In the genomic region with DNA sequence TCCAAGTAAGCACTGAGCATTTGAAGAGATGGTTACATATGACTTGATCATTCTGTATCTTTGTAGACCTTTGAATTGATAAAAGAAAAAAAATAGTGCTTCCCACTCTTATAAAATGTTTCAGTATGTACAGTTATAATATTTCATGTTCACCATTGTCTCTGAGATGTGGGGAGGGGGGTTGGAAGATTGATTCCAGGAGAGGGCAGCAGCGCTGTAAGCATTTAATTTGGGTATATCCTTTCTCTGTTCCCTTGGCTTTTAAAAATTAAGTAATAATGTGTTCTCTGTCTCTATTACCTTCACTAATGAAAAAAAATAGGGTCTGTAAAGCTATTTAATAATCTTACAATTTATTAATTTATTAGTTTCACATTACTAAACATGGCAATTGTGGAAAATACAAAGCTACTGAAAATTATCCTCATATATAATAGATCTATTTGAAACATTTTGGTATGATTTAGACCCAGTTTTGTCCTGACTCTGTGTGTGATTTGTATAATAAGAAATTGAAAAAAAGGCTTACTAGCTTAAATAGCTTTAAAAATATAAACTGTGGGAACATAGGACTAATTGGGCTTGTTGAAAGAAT, we compare ENCODE assay signal across 8 cellular contexts.
A peak's percentile ranks its signal among the peaks of the same experiment; 100 is the strongest.
DNase-seq lines count a peak whose midpoint lies in the region; ATAC-seq, FAIRE-seq and TF ChIP-seq lines count a peak whose summit lies in the region.

No MANE protein-coding gene starts in this region.

- no peaks in the 10 kb centered on the region for H3K9me2 ChIP-seq in SK-N-SH

- H3F3A ChIP-seq in SK-N-SH (replicated peaks; ENCODE audit: insufficient read depth) = peaks cover 21% of the 10 kb centered on the region

- TF ChIP-seq POLR2A in IMR-90 (IDR thresholded peaks at IDR 0.05; ENCODE audit: low read depth, low read length) (no peak), esophagus squamous epithelium (IDR thresholded peaks at IDR 0.05) (no peak)

- peak overlapping the region; percentile 22; the same call in 1 of the 2 replicates for H2BK120ac ChIP-seq in IMR-90 (ENCODE audit: low read depth, low read length)

- H3K9ac ChIP-seq in IMR-90 (ENCODE audit: low read depth, low read length) (no peak overlapping the region), SK-N-SH (no peak overlapping the region; the same call in 1 of the 2 replicates)

- TF ChIP-seq EP300 in SK-N-SH (IDR thresholded peaks at IDR 0.05; ENCODE audit: borderline replicate concordance in 1 of 2, low read depth in 1 of 2, low read length in 1 of 2) = no peak

- H2AK9ac ChIP-seq in IMR-90 (replicated peaks; ENCODE audit: low read depth, low read length, poor library complexity) = no peak overlapping the region

- POLR2A ChIA-PET in IMR-90 (lab: Charles Lee; ENCODE audit: unreplicated experiment) = interaction anchor here (0.7 kb wide), 1 partner anchor 571 kb away, joined by 3 read pairs; no protein-coding TSS in a partner anchor
- POLR2A ChIA-PET in SK-N-SH (lab: Yijun Ruan, JAX) = interaction anchor here (1.2 to 1.8 kb wide), 3 partner anchors 647 to 718 kb away, joined by 5 to 13 read pairs (median 5); a partner anchor contains a TSS

- WGBS in IMR-90 (ENCODE audit: extremely low coverage in 2 of 2, insufficient read length in 1 of 2), 2 experiments = no CpG with 5 or more reads among the region's 1 CpG
- 25% methylated on average over 1 of the region's 1 CpG for WGBS in SK-N-SH (ENCODE audit: low lambda C conversion rate)
- 63 to 95% methylated on average over 1 of the region's 1 CpG for WGBS in esophagus squamous epithelium, 2 donors

- no peak overlapping the region for H3K18ac ChIP-seq in IMR-90 (ENCODE audit: low read depth, low read length)

- no peak overlapping the region for H4K91ac ChIP-seq in IMR-90 (ENCODE audit: insufficient read depth, low read depth, low read length)

- in situ Hi-C loops in IMR-90 (cut with MboI; ENCODE audit: low sequenced_read_pairs) = no loop called here

- TF ChIP-seq RAD21 in IMR-90 (IDR thresholded peaks at IDR 0.05; ENCODE audit: low read length) = peak; percentile 68
- peak; percentile 86 for TF ChIP-seq RAD21 in SK-N-SH (IDR thresholded peaks at IDR 0.05; ENCODE audit: low read length)

- no peak overlapping the region for H3K4me3 ChIP-seq in IMR-90 (ENCODE audit: insufficient read depth, low read depth, low read length)
- no peak overlapping the region for H3K4me3 ChIP-seq in SK-N-SH (ENCODE audit: low read depth in 2 of 2, low read length in 1 of 2)
- no peak overlapping the region for H3K4me3 ChIP-seq in kidney epithelial cell (ENCODE audit: low read depth, low read length)
- H3K4me3 ChIP-seq in esophagus squamous epithelium = no peak overlapping the region

- DNase-seq in D721Med (ENCODE audit: insufficient read length, low spot score) = no peak
- peak; percentile 45 for DNase-seq in IMR-90
- peak; percentile 62 for DNase-seq in SK-N-SH
- DNase-seq in kidney epithelial cell (ENCODE audit: low read depth) = no peak
- no peak for DNase-seq in esophagus squamous epithelium (lab: John Stamatoyannopoulos, UW)
- DNase-seq in posterior cingulate gyrus = no peak
- DNase-seq in 8988T = no peak
- DNase-seq in midbrain (lab: John Stamatoyannopoulos, UW) = no peak

- H3K4me2 ChIP-seq in IMR-90 (ENCODE audit: low read depth, low read length) (no peak overlapping the region), SK-N-SH (peak overlapping the region; percentile 53; the same call in 1 of the 2 replicates)

- H3K4me1 ChIP-seq in IMR-90 (ENCODE audit: control insufficient read depth, insufficient read depth, low read length) (peaks cover 7% of the 10 kb centered on the region), SK-N-SH (ENCODE audit: control insufficient read depth in 1 of 2, insufficient read depth in 2 of 2, low read depth in 1 of 2, low read length in 1 of 2) (peaks cover 20 to 29% of the 10 kb centered on the region in 2 experiments; a peak in 3 of 4 replicates), esophagus squamous epithelium (peaks cover 0 to 32% (median 5%) of the 10 kb centered on the region in 3 donors)

- peak; percentile 56 for TF ChIP-seq CTCF in D721Med (IDR thresholded peaks at IDR 0.05; ENCODE audit: insufficient read depth, missing control alignments)
- peak; percentile 50 for TF ChIP-seq CTCF in IMR-90 (conservative IDR thresholded peaks at IDR 0.05; ENCODE audit: low read depth, low read length)
- peak; percentile 64 for TF ChIP-seq CTCF in SK-N-SH (IDR thresholded peaks at IDR 0.05)
- TF ChIP-seq CTCF in kidney epithelial cell (IDR thresholded peaks at IDR 0.05; ENCODE audit: insufficient read depth, low read length, poor library complexity, severe bottlenecking) = peak; percentile 55
- TF ChIP-seq CTCF in esophagus squamous epithelium (IDR thresholded peaks at IDR 0.05) = peak in 2 of 6 experiments; percentile 7 to 40

- H3K9me3 ChIP-seq in IMR-90 (ENCODE audit: control insufficient read depth, insufficient read depth, low read length) = no peaks in the 10 kb centered on the region
- no peaks in the 10 kb centered on the region for H3K9me3 ChIP-seq in SK-N-SH
- no peaks in the 10 kb centered on the region for H3K9me3 ChIP-seq in esophagus squamous epithelium

- no TSS peak for BruUV-seq in IMR-90 (replicated peaks; lab: Mats Ljungman, UMichigan)

- H3K27me3 ChIP-seq in IMR-90 (ENCODE audit: control insufficient read depth, insufficient read depth, low read length) (no peaks in the 10 kb centered on the region), SK-N-SH (ENCODE audit: insufficient read depth) (no peaks in the 10 kb centered on the region), kidney epithelial cell (ENCODE audit: control insufficient read depth, insufficient read depth, low read length) (no peaks in the 10 kb centered on the region), esophagus squamous epithelium (no peaks in the 10 kb centered on the region)

- H3K79me2 ChIP-seq in SK-N-SH (ENCODE audit: insufficient read depth) = no peaks in the 10 kb centered on the region

- H4K8ac ChIP-seq in IMR-90 (ENCODE audit: low read depth in 2 of 2, low read length in 2 of 2) = no peak overlapping the region

- H4K20me1 ChIP-seq in IMR-90 (ENCODE audit: insufficient read depth, low read length) (no peaks in the 10 kb centered on the region; the same call in 1 of the 2 replicates), SK-N-SH (ENCODE audit: insufficient read depth) (no peaks in the 10 kb centered on the region)

- dilution Hi-C loops in IMR-90 (cut with HindIII; ENCODE audit: low sequenced_read_pairs, unreplicated experiment) = no loop called here

- H3K79me1 ChIP-seq in IMR-90 (ENCODE audit: low read depth in 1 of 2, low read length in 2 of 2) = no peaks in the 10 kb centered on the region

- H2BK15ac ChIP-seq in IMR-90 (ENCODE audit: low read depth, low read length) = no peak overlapping the region

- H2BK5ac ChIP-seq in IMR-90 (ENCODE audit: low read depth, low read length, poor library complexity, severe bottlenecking) = peak overlapping the region; percentile 26

- no peak overlapping the region for H4K5ac ChIP-seq in IMR-90 (ENCODE audit: low read depth, low read length)

- H3K56ac ChIP-seq in IMR-90 (ENCODE audit: extremely low read depth, insufficient read depth, low read length) = no peak overlapping the region

- no peak overlapping the region for H2AFZ ChIP-seq in IMR-90 (replicated peaks; ENCODE audit: low read length, poor library complexity)
- no peak overlapping the region for H2AFZ ChIP-seq in SK-N-SH (ENCODE audit: low read depth)

- intact Hi-C loops in IMR-90 (cut with micrococcal nuclease) = loop anchor here (1.0 to 10.0 kb wide), 5 partner anchors 132 to 889 kb away; no protein-coding TSS in a partner anchor
- intact Hi-C loops in esophagus squamous epithelium (cut with DNase I) = no loop called here
- intact Hi-C loops in posterior cingulate gyrus (cut with DNase I) = no loop called here

- H3K4ac ChIP-seq in IMR-90 (ENCODE audit: low read depth, low read length) = no peak overlapping the region

- H3K27ac ChIP-seq in IMR-90 (ENCODE audit: insufficient read depth, low read length) = peak overlapping the region; percentile 7; the same call in 1 of the 2 replicates
- peak overlapping the region; percentile 88 to 94; a peak in 3 of 4 replicates for H3K27ac ChIP-seq in SK-N-SH (ENCODE audit: low read depth in 2 of 2, low read length in 1 of 2)
- H3K27ac ChIP-seq in esophagus squamous epithelium = no peak overlapping the region

- CTCF ChIA-PET in IMR-90 (lab: Yijun Ruan, JAX) = interaction anchor here (1.0 to 1.8 kb wide), 3 partner anchors 65 to 1272 kb away, joined by 3 to 11 read pairs (median 3); no protein-coding TSS in a partner anchor
- CTCF ChIA-PET in SK-N-SH (lab: Yijun Ruan, JAX) = interaction anchor here (0.6 to 3.5 kb wide), 18 partner anchors 9 to 726 kb away, joined by 3 to 41 read pairs (median 3); a partner anchor contains a TSS

- no peaks in the 10 kb centered on the region for H3K9me1 ChIP-seq in IMR-90 (ENCODE audit: insufficient read depth, low read length)

- H3K36me3 ChIP-seq in IMR-90 (ENCODE audit: control insufficient read depth, insufficient read depth, low read length) (no peaks in the 10 kb centered on the region), SK-N-SH (replicated peaks in 1 of 2; ENCODE audit: control insufficient read depth in 1 of 2, insufficient read depth in 2 of 2, low read length in 1 of 2) (no peaks in the 10 kb centered on the region), kidney epithelial cell (ENCODE audit: control insufficient read depth, insufficient read depth, low read length) (no peaks in the 10 kb centered on the region), esophagus squamous epithelium (no peaks in the 10 kb centered on the region)

- FAIRE-seq in D721Med (lab: Jason Lieb, UNC) = no peak

- H3K14ac ChIP-seq in IMR-90 (replicated peaks; ENCODE audit: low read depth, low read length) = no peak overlapping the region

- no peak overlapping the region for H2AK5ac ChIP-seq in IMR-90 (ENCODE audit: low read depth, low read length)

- no peak overlapping the region for H3K23ac ChIP-seq in IMR-90 (ENCODE audit: low read depth, low read length)

- ATAC-seq in IMR-90 (ENCODE audit: low read depth) = no peak

- H2BK20ac ChIP-seq in IMR-90 (ENCODE audit: low read depth, low read length) = no peak overlapping the region

TF ChIP-seq in IMR-90, 13 proteins besides CTCF, POLR2A, EP300 and RAD21:
- no peak for TF ChIP-seq MXI1 (IDR thresholded peaks at IDR 0.05; ENCODE audit: borderline replicate concordance, low read depth, low read length)
- TF ChIP-seq SMC3 (IDR thresholded peaks at IDR 0.05; ENCODE audit: low read depth, low read length) = peak; percentile 33
- TF ChIP-seq NFE2L2 (IDR thresholded peaks at IDR 0.05; ENCODE audit: low read depth, low read length) = no peak

TF ChIP-seq in SK-N-SH, 30 proteins besides CTCF, POLR2A, EP300 and RAD21:
- TF ChIP-seq FOXM1 (IDR thresholded peaks at IDR 0.05; ENCODE audit: low read depth) = no peak
- 0 out of 2 replicates have a peak, but pooled peaks have one; percentile 30 for TF ChIP-seq RCOR1 (IDR thresholded peaks at IDR 0.05; ENCODE audit: low read length)
- peak; percentile 67 for TF ChIP-seq SMC3 (IDR thresholded peaks at IDR 0.05; ENCODE audit: low read depth, low read length)

Comparison
In these comparisons a context has a peak if more than half of its experiments do, and no peak if none do; other contexts are left out.
1. DNase-seq: peak in IMR-90 (single experiment) and SK-N-SH (single experiment); none in D721Med (single experiment), kidney epithelial cell (single experiment), esophagus squamous epithelium (single experiment), posterior cingulate gyrus (0 of 10), 8988T (single experiment) and midbrain (single experiment).
2. H3K27ac ChIP-seq: peak in IMR-90 (single experiment) and SK-N-SH (2 of 2); none in esophagus squamous epithelium (0 of 4).